ENCODE assay signal across 10 cellular contexts in genomic region chr17:55053855-55054254, GRCh38.
DNase-seq lines count a peak whose midpoint lies in the region; ATAC-seq and TF ChIP-seq lines count a peak whose summit lies in the region.
"Had no signal": no experiment of that assay in that cellular context is flagged by ENCODE, and none has a peak within 500 bp of the region (broad histone marks: within the 10 kb centered on the region; RNA-seq: fewer than 3 reads in every experiment).

No MANE protein-coding gene starts in this region.

- H3K9me3 ChIP-seq in PC-3 (ENCODE audit: low read length): no peaks in the 10 kb centered on the region

- ATAC-seq in PC-3 (no peak), HG02970 (IDR thresholded peaks at IDR 0.05; ENCODE audit: low FRiP score, unreplicated experiment) (no peak)

- POLR2A ChIA-PET in PC-3 (lab: Charles Lee; ENCODE audit: unreplicated experiment): no interaction called here

- H3K27me3 ChIP-seq in PC-3 (ENCODE audit: low read length): no peaks in the 10 kb centered on the region

- H3K4me3 ChIP-seq in PC-3 (ENCODE audit: low read length): no peak overlapping the region
- no peak overlapping the region for H3K4me3 ChIP-seq in epithelial cell of esophagus (ENCODE audit: low read length)
- H3K4me3 ChIP-seq in retinal pigment epithelial cell (ENCODE audit: low read length): no peak overlapping the region

- peaks cover 16% of the 10 kb centered on the region for H3K4me1 ChIP-seq in PC-3 (ENCODE audit: insufficient read depth, low read length)

- no peak overlapping the region for H3K27ac ChIP-seq in PC-3 (ENCODE audit: low read length)

- H3K4me2 ChIP-seq in PC-3 (ENCODE audit: low read length): no peak overlapping the region

- H3K79me2 ChIP-seq in PC-3 (ENCODE audit: low read length): no peaks in the 10 kb centered on the region

- TF ChIP-seq CTCF in PC-3 (conservative IDR thresholded peaks at IDR 0.05; ENCODE audit: low read depth, low read length) (peak; percentile 75), epithelial cell of esophagus (IDR thresholded peaks at IDR 0.05; ENCODE audit: insufficient read depth, low read depth, low read length, missing control alignments) (no peak), retinal pigment epithelial cell (conservative IDR thresholded peaks at IDR 0.05; ENCODE audit: low read depth, low read length) (peak; percentile 48)

- DNase-seq in NCI-H1092 treated with DMSO at 0.1 percent for 48 hours (lab: John Stamatoyannopoulos, UW) (peak; percentile 2), NCI-H1092 (lab: John Stamatoyannopoulos, UW) (no peak), PC-3 (peak; percentile 39), epithelial cell of esophagus (ENCODE audit: low read depth) (peak; percentile 24), retinal pigment epithelial cell (ENCODE audit: low read depth) (no peak), NCI-H187 treated with DMSO at 0.1 percent for 48 hours (lab: John Stamatoyannopoulos, UW) (no peak), germinal center (ENCODE audit: low spot score) (no peak)
- DNase-seq: activated CD4-positive, CD25-positive, alpha-beta regulatory T cell treated with anti-CD3 and anti-CD28 coated beads, Interleukin-2, amount 50 U/mL, for 72 hours; NCI-H226 had no signal

- CTCF ChIA-PET in PC-3 (lab: Charles Lee): no interaction called here

- no peak overlapping the region for H3K9ac ChIP-seq in PC-3 (ENCODE audit: low read length)

- H3K36me3 ChIP-seq in PC-3 (ENCODE audit: low read depth, low read length): no peaks in the 10 kb centered on the region

- no peaks in the 10 kb centered on the region for H4K20me1 ChIP-seq in PC-3 (ENCODE audit: low read length)

- no peaks in the 10 kb centered on the region for H3K9me2 ChIP-seq in PC-3 (replicated peaks; ENCODE audit: low read length)

- no TSS peak for BruUV-seq in PC-3 (replicated peaks; lab: Mats Ljungman, UMichigan)

- intact Hi-C loops in PC-3 (cut with micrococcal nuclease): loop anchor here (1.0 to 5.0 kb wide), 3 partner anchors 242 to 463 kb away; no protein-coding TSS in a partner anchor

- no peak overlapping the region for H2AFZ ChIP-seq in PC-3 (ENCODE audit: low read length)

- peaks cover 4% of the 10 kb centered on the region for H3F3A ChIP-seq in PC-3 (ENCODE audit: low read length, unreplicated experiment)

Comparison
In these comparisons a context has a peak if more than half of its experiments do, and no peak if none do; other contexts are left out.
1. DNase-seq: peak in NCI-H1092 treated with DMSO at 0.1 percent for 48 hours (single experiment), PC-3 (single experiment) and epithelial cell of esophagus (single experiment); none in NCI-H1092 (single experiment), retinal pigment epithelial cell (single experiment), NCI-H187 treated with DMSO at 0.1 percent for 48 hours (single experiment) and germinal center (single experiment).